14 cellular contexts compared by ENCODE assay signal in the genomic region with DNA sequence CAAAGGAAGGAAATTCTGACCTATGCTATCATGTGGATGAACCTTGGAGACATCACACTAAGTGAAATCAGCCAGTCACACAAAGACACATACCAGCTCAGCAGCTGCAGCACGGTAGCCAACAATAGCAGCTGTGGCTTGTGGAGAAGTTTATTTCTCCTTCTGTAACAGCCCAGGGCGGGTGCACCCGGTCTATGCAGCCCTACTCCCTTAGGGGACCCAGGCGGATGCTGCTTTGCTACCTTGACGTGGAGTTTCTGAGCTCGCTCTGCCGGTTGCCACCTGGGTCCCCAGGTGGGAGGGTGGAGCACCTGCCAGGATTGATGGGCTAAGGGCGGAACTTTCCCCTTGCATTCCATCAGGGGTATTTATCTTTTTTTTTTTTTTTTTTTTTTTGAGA. TPM values are rescaled to one million over a fixed set of nuclear protein-coding genes. Genes with fewer than 3 reads are reported as not detected.
DNase-seq lines count a peak whose midpoint lies in the region; ATAC-seq, FAIRE-seq and TF ChIP-seq lines count a peak whose summit lies in the region.
"Had no signal": no experiment of that assay in that cellular context is flagged by ENCODE, and none has a peak within 500 bp of the region (broad histone marks: within the 10 kb centered on the region; RNA-seq: fewer than 3 reads in every experiment).

No MANE protein-coding gene starts in this region.

- no peak overlapping the region for H4K8ac ChIP-seq in H1 (ENCODE audit: extremely low read depth, insufficient read depth, low read length)

- H3K4ac ChIP-seq in H1 (replicated peaks; ENCODE audit: insufficient read length, low read depth, low read length), result no peak overlapping the region

- H3K4me3 ChIP-seq in GM12865 (ENCODE audit: low read depth, low read length) (no peak overlapping the region), Karpas-422 (ENCODE audit: low read length) (no peak overlapping the region), H1 (ENCODE audit: extremely low read depth in 1 of 4, insufficient read depth in 2 of 4, low read depth in 3 of 4, low read length in 4 of 4) (no peak overlapping the region)
- H3K4me3 ChIP-seq: uterus had no signal

- POLR2A ChIA-PET in H1 (lab: Charles Lee; ENCODE audit: partially characterized antibody) (no interaction called here), MCF 10A (lab: Yijun Ruan, JAX) (no interaction called here)

- H3K4me2 ChIP-seq in Karpas-422 (ENCODE audit: low read depth, low read length, poor library complexity, severe bottlenecking) (peak overlapping the region; percentile 24), H1 (ENCODE audit: insufficient read depth in 1 of 2, low read depth in 2 of 2, low read length in 2 of 2) (no peak overlapping the region)

- TF ChIP-seq POLR2A in H1 (IDR thresholded peaks at IDR 0.05; ENCODE audit: control extremely low read depth in 1 of 2, low read depth in 2 of 2, low read length in 2 of 2), result no peak

- peak; percentile 53 for ATAC-seq in GM21423 (IDR thresholded peaks at IDR 0.05; ENCODE audit: unreplicated experiment)

- H2BK5ac ChIP-seq in H1 (ENCODE audit: low read depth, low read length), result no peak overlapping the region

- no peaks in the 10 kb centered on the region for H3K9me3 Mint-ChIP-seq in MCF 10A (ENCODE audit: unreplicated experiment)

- H2BK20ac ChIP-seq in H1 (ENCODE audit: low read length), result no peak overlapping the region; the same call in 1 of the 2 replicates

- peak overlapping the region; percentile 33; the same call in 1 of the 2 replicates for H2BK12ac ChIP-seq in H1 (ENCODE audit: low read depth, low read length)

- no peak overlapping the region for H2BK15ac ChIP-seq in H1 (ENCODE audit: low read length)

- WGBS in H1 (ENCODE audit: extremely low coverage in 1 of 2, insufficient coverage in 1 of 2, insufficient read length in 1 of 2, insufficient replicate concordance in 2 of 2, low coverage in 1 of 2, low lambda C conversion rate in 2 of 2, missing lambda C conversion rate in 1 of 2), 2 experiments, result 91% methylated on average over 6 of the region's 8 CpGs; no CpG with 5 or more reads in 1 of the 2 experiments

- no peak overlapping the region for H3K9ac ChIP-seq in Karpas-422 (ENCODE audit: low read length)
- H3K9ac ChIP-seq in H1 (replicated peaks in 1 of 4; ENCODE audit: extremely low read depth in 1 of 4, low read depth in 3 of 4, low read length in 3 of 4), result no peak overlapping the region

- no peaks in the 10 kb centered on the region for H4K20me1 ChIP-seq in Karpas-422 (ENCODE audit: insufficient read depth, low read depth, low read length)
- no peaks in the 10 kb centered on the region for H4K20me1 ChIP-seq in H1 (replicated peaks in 1 of 2; ENCODE audit: control insufficient read depth in 1 of 2, insufficient read depth in 2 of 2, low read length in 2 of 2)

- no peak overlapping the region for H4K91ac ChIP-seq in H1 (replicated peaks; ENCODE audit: insufficient read length, low read length)

- no peak overlapping the region for H3K23ac ChIP-seq in H1 (ENCODE audit: insufficient read length)

- H3K18ac ChIP-seq in H1 (ENCODE audit: extremely low read depth, low read length), result no peak overlapping the region

- peak; percentile 65 for DNase-seq in GM12865 (ENCODE audit: low read depth)
- DNase-seq in Karpas-422, result peak; percentile 63
- no peak for DNase-seq in H1 (ENCODE audit: low read depth in 1 of 2, low spot score in 2 of 2)
- no peak for DNase-seq in MCF 10A (ENCODE audit: unreplicated experiment)
- DNase-seq in amniotic stem cell (lab: John Stamatoyannopoulos, UW), result no peak
- DNase-seq in effector CD4-positive, alpha-beta T cell, result no peak
- no peak for DNase-seq in SHP77 (lab: John Stamatoyannopoulos, UW)
- DNase-seq: activated CD4-positive, CD25-positive, alpha-beta regulatory T cell; cortex of kidney; islet precursor cell; uterus had no signal

- CTCF ChIA-PET in H1 (lab: Charles Lee; ENCODE audit: partially characterized antibody) (interaction anchor here (1.4 kb wide), 1 partner anchor 26 kb away, joined by 4 read pairs; no protein-coding TSS in a partner anchor), MCF 10A (lab: Yijun Ruan, JAX) (interaction anchor here (0.6 kb wide), 1 partner anchor 81 kb away, joined by 3 read pairs; no protein-coding TSS in a partner anchor)

- H3K27ac ChIP-seq in Karpas-422 (ENCODE audit: low read length) (no peak overlapping the region), H1 (ENCODE audit: low read depth, low read length) (no peak overlapping the region)
- H3K27ac ChIP-seq: uterus had no signal

- H3K79me1 ChIP-seq in H1 (ENCODE audit: low read depth, low read length), result no peaks in the 10 kb centered on the region

- no peak overlapping the region for H4K5ac ChIP-seq in H1 (ENCODE audit: insufficient read length, low read depth, low read length)

- no peaks in the 10 kb centered on the region for H3K23me2 ChIP-seq in H1 (ENCODE audit: low read depth, low read length)

- H2AK5ac ChIP-seq in H1 (ENCODE audit: low read depth, low read length), result no peak overlapping the region

- no peaks in the 10 kb centered on the region for H3K36me3 ChIP-seq in Karpas-422 (ENCODE audit: insufficient read depth, low read length)
- no peaks in the 10 kb centered on the region for H3K36me3 ChIP-seq in H1 (ENCODE audit: control insufficient read depth in 2 of 4, insufficient read depth in 4 of 4, low read length in 3 of 4)
- H3K36me3 ChIP-seq: uterus had no signal

- H3K4me1 Mint-ChIP-seq in MCF 10A (ENCODE audit: insufficient read depth, unreplicated experiment), result peaks cover 6% of the 10 kb centered on the region

- no peak for TF ChIP-seq RAD21 in H1 (IDR thresholded peaks at IDR 0.05 in 1 of 2, conservative IDR thresholded peaks at IDR 0.05 in 1 of 2; ENCODE audit: low read depth in 2 of 2, low read length in 2 of 2)

- TF ChIP-seq CTCF in GM12865 (IDR thresholded peaks at IDR 0.05; ENCODE audit: insufficient read depth, low read depth, low read length, missing control alignments) (no peak), H1 (IDR thresholded peaks at IDR 0.05; ENCODE audit: control extremely low read depth in 1 of 3, insufficient read depth in 1 of 3, low read depth in 1 of 3, low read length in 3 of 3) (no peak), MCF 10A (IDR thresholded peaks at IDR 0.05; ENCODE audit: unreplicated experiment) (no peak)

- H2AFZ ChIP-seq in Karpas-422 (ENCODE audit: low read length) (no peak overlapping the region), H1 (ENCODE audit: low read length) (no peak overlapping the region)

- no peak for TF ChIP-seq EP300 in H1 (IDR thresholded peaks at IDR 0.05; ENCODE audit: borderline replicate concordance in 1 of 2, low read depth in 2 of 2, low read length in 2 of 2)

- no peak for FAIRE-seq in H1 (lab: Jason Lieb, UNC)

- no peak overlapping the region for H3K4me3 Mint-ChIP-seq in MCF 10A (ENCODE audit: unreplicated experiment)

- no peak overlapping the region for H3K14ac ChIP-seq in H1 (ENCODE audit: insufficient read length)

- no TSS peak for BruUV-seq in MCF 10A (replicated peaks; lab: Mats Ljungman, UMichigan)

- intact Hi-C loops in MCF 10A (cut with micrococcal nuclease), result no loop called here

- H3K79me2 ChIP-seq in Karpas-422 (ENCODE audit: low read length) (no peaks in the 10 kb centered on the region), H1 (ENCODE audit: control insufficient read depth in 1 of 2, insufficient read depth in 2 of 2, low read length in 2 of 2) (no peaks in the 10 kb centered on the region)

- no peak overlapping the region for H3K27ac Mint-ChIP-seq in MCF 10A (ENCODE audit: low read depth, unreplicated experiment)

- no peaks in the 10 kb centered on the region for H3K27me3 Mint-ChIP-seq in MCF 10A (ENCODE audit: insufficient read depth, unreplicated experiment)

- no peaks in the 10 kb centered on the region for H3K9me2 ChIP-seq in Karpas-422 (replicated peaks; ENCODE audit: insufficient read depth, low read length)

- no peak overlapping the region for H3K56ac ChIP-seq in H1 (replicated peaks; ENCODE audit: insufficient read length, low read depth, low read length)

- H3K36me3 Mint-ChIP-seq in MCF 10A (ENCODE audit: insufficient read depth, unreplicated experiment), result no peaks in the 10 kb centered on the region

- H2BK120ac ChIP-seq in H1 (replicated peaks; ENCODE audit: low read depth, low read length), result no peak overlapping the region

- peaks cover 18% of the 10 kb centered on the region for H3K4me1 ChIP-seq in Karpas-422 (ENCODE audit: low read length)
- H3K4me1 ChIP-seq in H1 (replicated peaks in 1 of 4; ENCODE audit: control insufficient read depth in 3 of 4, insufficient read depth in 4 of 4, low read length in 3 of 4), result peaks cover 6 to 23% (median 19%) of the 10 kb centered on the region in 4 experiments
- H3K4me1 ChIP-seq: uterus had no signal

- H3K9me3 ChIP-seq in Karpas-422 (ENCODE audit: low read length) (no peaks in the 10 kb centered on the region), H1 (ENCODE audit: insufficient read depth in 2 of 2, low read depth in 1 of 2, low read length in 1 of 2) (no peaks in the 10 kb centered on the region; a peak in 1 of 4 replicates)
- H3K9me3 ChIP-seq: Caco-2, uterus had no signal

- H3K27me3 ChIP-seq in Karpas-422 (ENCODE audit: low read length) (no peaks in the 10 kb centered on the region; the same call in 1 of the 2 replicates), H1 (replicated peaks in 1 of 4; ENCODE audit: control insufficient read depth in 3 of 4, extremely low read depth in 1 of 4, insufficient read depth in 3 of 4, low read length in 3 of 4) (no peaks in the 10 kb centered on the region)
- H3K27me3 ChIP-seq: uterus had no signal

TF ChIP-seq in H1, 55 proteins besides CTCF, POLR2A, EP300 and RAD21 (continues in another document):
- TF ChIP-seq ASH2L (IDR thresholded peaks at IDR 0.05; ENCODE audit: low read length) (no peak), CEBPB (IDR thresholded peaks at IDR 0.05; ENCODE audit: low read depth, low read length) (no peak), SAP30 (IDR thresholded peaks at IDR 0.05; ENCODE audit: insufficient read depth, insufficient replicate concordance, low read length) (no peak)

RNA-seq across cellular contexts. Expression of a gene that starts 45.1 kb away (rescaled TPM):
- total RNA-seq in Karpas-422 (2014; rRNA removed; shearing (Covaris generic); ENCODE audit: low replicate concordance), result not detected in 2 replicates
- 0.15 TPM in 1 of 2 replicates, not detected in the other for total RNA-seq in H1 (2021; fragmentation: NEBNext Ultra II Directional; extraction: Animal tissue kit (Norgen Biotek cat#: 25700))
- polyA plus RNA-seq in H1 (2011; rRNA removed), result 0.05 and 0.14 TPM in 2 replicates
- polyA plus RNA-seq in H1 (2011; cell fraction: cytosol; rRNA removed), result 0.17 TPM
- polyA plus RNA-seq in H1 (2011; cell fraction: nucleus; rRNA removed), result 0.68 TPM
- 0.13 to 0.36 TPM (median 0.23 TPM) in 4 replicates for polyA plus RNA-seq in H1 (2012, experiment 1 of 2)
- polyA plus RNA-seq in H1 (2012, experiment 2 of 2), result not detected
- 0.02 TPM for polyA plus RNA-seq in H1 (2013, experiment 1 of 2)
- polyA plus RNA-seq in H1 (2013, experiment 2 of 2), result not detected
- polyA minus RNA-seq in H1 (2011; rRNA and poly(A)+ RNA removed), result not detected in 2 replicates
- not detected for polyA minus RNA-seq in H1 (2011; cell fraction: cytosol; rRNA and poly(A)+ RNA removed)
- not detected for polyA minus RNA-seq in H1 (2011; cell fraction: nucleus; rRNA and poly(A)+ RNA removed)
- not detected in 2 replicates for total RNA-seq in MCF 10A (2022)
- total RNA-seq: Caco-2, NCI-H460, uterus had no signal

Comparison
In these comparisons a context has a peak if more than half of its experiments do, and no peak if none do; other contexts are left out.
1. DNase-seq: peak in GM12865 (single experiment) and Karpas-422 (single experiment); none in H1 (0 of 2), MCF 10A (single experiment), amniotic stem cell (single experiment), effector CD4-positive, alpha-beta T cell (single experiment) and SHP77 (0 of 2).